1 cellular context compared by ENCODE assay signal in the genomic region with DNA sequence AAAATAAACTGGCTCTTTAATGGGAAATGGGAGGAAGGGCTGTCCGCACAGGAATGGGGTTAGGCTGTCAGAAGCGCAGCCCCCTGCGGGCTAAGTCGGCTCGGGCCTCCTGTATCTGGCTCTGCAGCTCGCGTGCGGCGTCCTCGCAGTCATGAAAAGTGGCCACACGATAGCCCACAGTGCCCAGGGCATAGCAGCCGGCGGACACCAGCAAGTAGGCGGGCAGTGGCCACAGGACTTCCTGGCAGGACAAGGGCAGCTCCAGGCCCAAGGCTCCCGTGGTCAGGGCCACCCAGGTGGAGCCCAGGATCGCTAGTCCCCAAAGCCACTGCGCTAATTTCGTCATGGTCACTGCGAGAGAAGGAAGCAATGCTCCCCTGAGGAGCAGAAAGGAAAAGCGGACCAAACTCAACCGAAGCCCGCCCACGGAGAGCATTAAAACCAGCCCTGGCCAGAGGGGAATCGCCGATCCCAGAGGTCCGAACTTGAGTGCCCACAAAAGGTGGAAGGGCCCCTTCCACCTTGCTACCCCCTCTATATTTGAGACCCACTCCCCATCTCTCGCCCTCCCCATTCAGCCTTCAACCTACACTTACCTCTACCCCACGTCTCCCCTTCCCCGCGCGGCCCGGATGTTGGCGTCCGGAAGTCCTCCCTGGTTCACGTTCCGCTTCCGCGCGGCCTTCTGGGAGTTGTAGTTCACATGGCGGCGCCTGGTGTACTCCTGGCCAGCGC.
TF ChIP-seq lines count a peak whose summit lies in the region.

A gene with protein sequence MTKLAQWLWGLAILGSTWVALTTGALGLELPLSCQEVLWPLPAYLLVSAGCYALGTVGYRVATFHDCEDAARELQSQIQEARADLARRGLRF (minus strand): TSS at position 637 of the 735 bp plus-strand sequence. CDS start 291 bp downstream, at position 346.

TF ChIP-seq in IMR-90, 13 proteins besides CTCF, POLR2A, EP300 and RAD21 (continued from another document):
- TF ChIP-seq CHD1 (IDR thresholded peaks at IDR 0.05; ENCODE audit: low read depth, low read length): no peak
